Comparison of ENCODE assay signal across 9 cellular contexts in the genomic region with DNA sequence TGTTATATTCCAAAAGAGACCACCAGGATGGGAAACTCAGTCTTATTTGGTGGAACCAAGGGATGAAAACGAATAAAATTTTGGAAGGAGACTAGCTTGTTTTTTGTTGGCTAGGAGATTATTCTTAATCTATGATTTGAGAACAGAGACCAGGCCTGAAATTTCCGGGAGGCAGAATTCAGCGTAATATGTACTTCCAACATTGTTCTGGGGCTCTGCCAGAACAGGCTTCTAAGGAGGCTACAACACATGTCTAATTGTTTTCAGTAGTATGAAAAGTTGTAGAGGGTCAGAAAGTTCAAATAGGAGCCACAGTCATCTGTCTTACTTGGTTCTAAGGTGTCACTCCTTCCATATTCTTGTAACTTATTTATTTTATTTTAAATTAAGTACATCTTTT. TPM values are rescaled to one million over a fixed set of nuclear protein-coding genes. Genes with fewer than 3 reads are reported as not detected.
DNase-seq lines count a peak whose midpoint lies in the region; ATAC-seq and TF ChIP-seq lines count a peak whose summit lies in the region.
"Had no signal": no experiment of that assay in that cellular context is flagged by ENCODE, and none has a peak within 500 bp of the region (broad histone marks: within the 10 kb centered on the region; RNA-seq: fewer than 3 reads in every experiment).

No MANE protein-coding gene starts in this region.

- H3K9ac ChIP-seq in HUES6 (ENCODE audit: low read length), result peak overlapping the region; percentile 93

- H3K36me3 ChIP-seq in HUES6 (ENCODE audit: control insufficient read depth, insufficient read depth, low read length), result peaks cover 42% of the 10 kb centered on the region
- peaks cover 2% of the 10 kb centered on the region for H3K36me3 ChIP-seq in breast epithelium

- DNase-seq in AG10803 (ENCODE audit: low read depth), result peak; percentile 23
- DNase-seq in breast epithelium (ENCODE audit: low spot score in 2 of 2), result no peak
- no peak for DNase-seq in pons (ENCODE audit: low spot score)
- no peak for DNase-seq in dedifferentiated amniotic fluid mesenchymal stem cell (ENCODE audit: extremely low spot score)
- no peak for DNase-seq in RPMI8226
- DNase-seq: NCI-H1105 treated with DMSO at 0.1 percent for 48 hours had no signal

- TF ChIP-seq CTCF in AG10803 (conservative IDR thresholded peaks at IDR 0.05; ENCODE audit: low read length), result no peak
- no peak for TF ChIP-seq CTCF in breast epithelium (IDR thresholded peaks at IDR 0.05)

- H3K4me3 ChIP-seq in AG10803 (ENCODE audit: low read length) (peak overlapping the region; percentile 98), HUES6 (ENCODE audit: low read depth, low read length) (peak overlapping the region; percentile 79), breast epithelium (peak overlapping the region; percentile 90 to 100 (median 94)), mononuclear cell (ENCODE audit: low read length) (peak overlapping the region; percentile 96)

- H3K27me3 ChIP-seq in HUES6 (ENCODE audit: control insufficient read depth, insufficient read depth, low read length) (no peaks in the 10 kb centered on the region), breast epithelium (no peaks in the 10 kb centered on the region), mononuclear cell (ENCODE audit: insufficient read depth, low read length) (no peaks in the 10 kb centered on the region)

- no peaks in the 10 kb centered on the region for H3K4me1 ChIP-seq in HUES6 (ENCODE audit: control insufficient read depth, insufficient read depth, low read length)
- no peaks in the 10 kb centered on the region for H3K4me1 ChIP-seq in breast epithelium
- peaks cover 40% of the 10 kb centered on the region for H3K4me1 ChIP-seq in mononuclear cell (ENCODE audit: insufficient read depth, low read length)

- H3K9me3 ChIP-seq in HUES6 (ENCODE audit: control insufficient read depth, insufficient read depth, low read depth, low read length) (no peaks in the 10 kb centered on the region), breast epithelium (no peaks in the 10 kb centered on the region), mononuclear cell (ENCODE audit: low read depth, low read length) (no peaks in the 10 kb centered on the region)

- no peak for TF ChIP-seq POLR2A in breast epithelium (IDR thresholded peaks at IDR 0.05)

- intact Hi-C loops in breast epithelium (cut with DNase I; ENCODE audit: low total_unique reads), result no loop called here

- ATAC-seq in HG03342 (IDR thresholded peaks at IDR 0.05; ENCODE audit: unreplicated experiment), result no peak

- H3K27ac ChIP-seq in HUES6 (ENCODE audit: low read depth, low read length) (peak overlapping the region; percentile 71; the same call in 1 of the 2 replicates), breast epithelium (peak overlapping the region; percentile 88 to 100)

RNA-seq across cellular contexts. Expression of gene DDX21, which starts 1.7 kb away (rescaled TPM):
- total RNA-seq in breast epithelium, result 10 to 100 TPM; 52.6 to 83.9 (median 66.7) TPM
- 136 TPM for total RNA-seq in mononuclear cell

RNA-seq across cellular contexts. Expression of gene KIFBP, which starts 30.9 kb away (rescaled TPM):
- 10 to 100 TPM; 28.2 to 37.9 (median 29.1) TPM for total RNA-seq in breast epithelium
- total RNA-seq in mononuclear cell, result 4.0 TPM

RNA-seq across cellular contexts. Expression of gene DDX50, which starts 56.5 kb away (rescaled TPM):
- total RNA-seq in breast epithelium (10 to 100 TPM; 40.3 to 50.2 (median 43.9) TPM), mononuclear cell (40.0 TPM)
